Comparison of ENCODE assay signal across 9 cellular contexts in the genomic region with DNA sequence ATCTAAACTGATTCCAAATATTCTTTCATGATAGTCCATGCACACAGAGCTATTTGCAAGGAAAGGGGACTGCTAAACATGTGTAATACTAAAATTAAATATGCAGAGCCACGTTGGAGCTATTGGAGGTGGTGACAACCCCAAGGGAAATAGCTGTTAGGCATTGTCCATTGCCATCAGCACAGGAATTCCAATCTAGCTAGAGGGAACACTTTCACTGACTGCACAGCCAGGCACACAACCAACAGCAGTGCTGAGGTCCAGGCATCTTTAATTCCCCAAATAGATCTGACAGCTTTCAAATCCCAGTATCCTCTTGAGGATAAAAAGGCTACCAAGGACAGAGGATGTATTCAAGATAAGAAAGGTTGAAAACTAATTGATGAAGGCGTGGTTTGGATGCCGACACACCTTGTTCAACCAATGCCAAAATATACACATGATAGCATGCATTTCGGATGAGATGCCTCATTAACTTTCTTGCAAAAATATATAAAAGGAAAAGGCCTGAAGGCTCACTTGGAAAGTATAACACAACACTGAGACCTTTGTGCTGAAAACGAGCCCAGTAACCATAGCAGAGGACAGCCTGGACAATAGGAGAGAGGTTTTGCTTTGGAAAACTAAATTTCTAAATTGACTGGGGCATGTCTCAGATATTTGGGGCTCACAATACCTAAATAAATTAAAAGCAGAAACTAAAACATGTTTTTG. TPM values are rescaled to one million over a fixed set of nuclear protein-coding genes. Genes with fewer than 3 reads are reported as not detected.
A peak's percentile ranks its signal among the peaks of the same experiment; 100 is the strongest.
DNase-seq lines count a peak whose midpoint lies in the region; ATAC-seq, FAIRE-seq and TF ChIP-seq lines count a peak whose summit lies in the region.
"Not testable (repeated sequence)": the region's sequence is repeated elsewhere in the genome, so short reads cannot be mapped to it uniquely, and the experiment has no call there.
"Had no signal": no experiment of that assay in that cellular context is flagged by ENCODE, and none has a peak within 500 bp of the region (broad histone marks: within the 10 kb centered on the region; RNA-seq: fewer than 3 reads in every experiment).

No MANE protein-coding gene starts in this region.

- dilution Hi-C loops in keratinocyte (cut with MboI; ENCODE audit: extremely low pct_ligation_motif_present, low sequenced_read_pairs): not testable (repeated sequence)

- not testable (repeated sequence) for H3K9me3 ChIP-seq in keratinocyte (ENCODE audit: control insufficient read depth, low read depth, low read length); thyroid gland

- TF ChIP-seq CTCF in keratinocyte (optimal IDR thresholded peaks at IDR 0.05 in 1 of 3, IDR thresholded peaks at IDR 0.05 in 1 of 3, conservative IDR thresholded peaks at IDR 0.05 in 1 of 3; ENCODE audit: extremely low read depth in 1 of 3, insufficient read depth in 2 of 3, low read length in 3 of 3); thyroid gland (IDR thresholded peaks at IDR 0.05): not testable (repeated sequence)

- not testable (repeated sequence) for H3K27me3 ChIP-seq in keratinocyte (ENCODE audit: control insufficient read depth, extremely low read depth, insufficient read depth, low read length); thyroid gland

- not testable (repeated sequence) for H2AFZ ChIP-seq in keratinocyte (ENCODE audit: control insufficient read depth, low read length)

- not testable (repeated sequence) for H3K4me3 ChIP-seq in keratinocyte (ENCODE audit: control insufficient read depth in 2 of 3, extremely low read depth in 1 of 3, insufficient read depth in 2 of 3, low read depth in 1 of 3, low read length in 3 of 3); thyroid gland (replicated peaks in 1 of 3)

- in situ Hi-C loops in Caki2 (cut with HindIII; ENCODE audit: low pct_unique_long_range_greater_than_20kb, low sequenced_read_pairs): loop anchor here (10.0 kb wide), 1 partner anchor 53 kb away; the partner anchor contains the start of gene AKR1C2
- in situ Hi-C loops in SK-MEL-5 (cut with HindIII; ENCODE audit: low pct_unique_long_range_greater_than_20kb, low sequenced_read_pairs): not testable (repeated sequence)

- H3K4me1 ChIP-seq in keratinocyte (ENCODE audit: control insufficient read depth, extremely low read depth, insufficient read depth, low read length): peaks cover 13% of the 10 kb centered on the region
- H3K4me1 ChIP-seq in thyroid gland: peaks cover 32 to 45% of the 10 kb centered on the region in 2 donors

- H3K79me2 ChIP-seq in keratinocyte (ENCODE audit: control insufficient read depth, insufficient read depth, low read length): not testable (repeated sequence)

- not testable (repeated sequence) for H3K4me2 ChIP-seq in keratinocyte (ENCODE audit: control insufficient read depth, extremely low read depth, insufficient read depth, low read depth, low read length)

- H3K36me3 ChIP-seq in keratinocyte (ENCODE audit: control insufficient read depth in 2 of 2, extremely low read depth in 1 of 2, insufficient read depth in 2 of 2, low read length in 2 of 2); thyroid gland: not testable (repeated sequence)

- DNase-seq in Caki2 (ENCODE audit: low read depth) (peak; percentile 91), SK-MEL-5 (ENCODE audit: low read depth, low spot score) (peak; percentile 21), medulla oblongata (ENCODE audit: extremely low spot score) (peak; percentile 30)
- DNase-seq in Right ventricle myocardium superior; keratinocyte (ENCODE audit: low read depth, low spot score); thyroid gland: not testable (repeated sequence)

- H4K20me1 ChIP-seq in keratinocyte (ENCODE audit: control insufficient read depth, extremely low read depth, insufficient read depth, low read length): not testable (repeated sequence)

- not testable (repeated sequence) for H3K27ac ChIP-seq in keratinocyte (ENCODE audit: control insufficient read depth, insufficient read depth, low read length)
- peak overlapping the region; percentile 25 to 34 (median 33) for H3K27ac ChIP-seq in thyroid gland

- 33 to 53% methylated on average over 3 to 5 of the region's 5 CpGs for WGBS in thyroid gland, 2 donors

- H3K9ac ChIP-seq in keratinocyte (ENCODE audit: control insufficient read depth, extremely low read depth, insufficient read depth, low read length): not testable (repeated sequence)

- peak in 1 of 2 donors; percentile 25 for TF ChIP-seq POLR2A in thyroid gland (IDR thresholded peaks at IDR 0.05)

- ATAC-seq in Right ventricle myocardium superior (ENCODE audit: poor library complexity): peak; percentile 10

- FAIRE-seq in keratinocyte (lab: Jason Lieb, UNC): peak; percentile 67

- intact Hi-C loops in Right ventricle myocardium superior (cut with DNase I); thyroid gland (cut with DNase I): not testable (repeated sequence)

- H3K9me1 ChIP-seq in keratinocyte (ENCODE audit: control insufficient read depth, extremely low read depth, insufficient read depth, low read length): not testable (repeated sequence)

RNA-seq across cellular contexts. Expression of gene AKR1C1, which starts 11.5 kb away (rescaled TPM):
- 6,987 and 7,564 TPM in 2 replicates for total RNA-seq in Caki2 (2014; rRNA removed; shearing (Covaris generic); ENCODE audit: low replicate concordance)
- total RNA-seq in SK-MEL-5 (2014; rRNA removed; shearing (Covaris generic)): 0.24 and 0.27 TPM in 2 replicates
- 0.48 TPM in 1 of 2 replicates, not detected in the other for polyA plus RNA-seq in SK-MEL-5 (2015; cell fraction: cytosol; rRNA removed)
- polyA plus RNA-seq in SK-MEL-5 (2015; cell fraction: nucleus; rRNA removed): 11.2 and 12.5 TPM in 2 replicates
- total RNA-seq in Right ventricle myocardium superior (31.4 TPM), thyroid gland (100 to 1,000 TPM in 3 of 4 donors, 10 to 100 TPM in 1; 73.8 to 132 (median 121) TPM)
- 19.5 to 33.9 TPM (median 28.1 TPM) in 3 replicates for polyA plus RNA-seq in keratinocyte
- 19.3 TPM for polyA plus RNA-seq in keratinocyte (2011; ENCODE audit: low read depth)
- 25.1 and 37.8 TPM in 2 replicates for polyA plus RNA-seq in keratinocyte (2011; cell fraction: cytosol; rRNA removed)
- 30.1 and 33.5 TPM in 2 replicates for polyA plus RNA-seq in keratinocyte (2011; cell fraction: nucleus; rRNA removed)
- polyA plus RNA-seq in keratinocyte (2012; ENCODE audit: low replicate concordance): 9.3 and 37.8 TPM in 2 replicates
- polyA minus RNA-seq in keratinocyte: 8.8 to 26.9 TPM (median 23.3 TPM) in 3 replicates
- 6.9 TPM for polyA minus RNA-seq in keratinocyte (2011; cell fraction: cytosol; rRNA and poly(A)+ RNA removed)
- polyA minus RNA-seq in keratinocyte (2011; cell fraction: nucleus; rRNA and poly(A)+ RNA removed): 14.8 and 37.4 TPM in 2 replicates
- polyA plus RNA-seq: CD8-positive, alpha-beta memory T cell had no signal

RNA-seq across cellular contexts. Expression of gene AKR1C2, which starts 52.0 kb away (rescaled TPM):
- 1,417 and 1,499 TPM in 2 replicates for total RNA-seq in Caki2 (2014; rRNA removed; shearing (Covaris generic); ENCODE audit: low replicate concordance)
- total RNA-seq in SK-MEL-5 (2014; rRNA removed; shearing (Covaris generic)): not detected in 2 replicates
- not detected in 2 replicates for polyA plus RNA-seq in SK-MEL-5 (2015; cell fraction: cytosol; rRNA removed)
- not detected in 2 replicates for polyA plus RNA-seq in SK-MEL-5 (2015; cell fraction: nucleus; rRNA removed)
- total RNA-seq in Right ventricle myocardium superior (25.5 TPM), thyroid gland (10 to 100 TPM; 48.2 to 59.9 (median 53.9) TPM)
- polyA plus RNA-seq in keratinocyte: 24.2 to 173 TPM (median 66.0 TPM) in 3 replicates
- 43.6 TPM for polyA plus RNA-seq in keratinocyte (2011; ENCODE audit: low read depth)
- polyA plus RNA-seq in keratinocyte (2011; cell fraction: cytosol; rRNA removed): 50.5 and 71.2 TPM in 2 replicates
- polyA plus RNA-seq in keratinocyte (2011; cell fraction: nucleus; rRNA removed): 68.6 and 75.6 TPM in 2 replicates
- 21.0 and 101 TPM in 2 replicates for polyA plus RNA-seq in keratinocyte (2012; ENCODE audit: low replicate concordance)
- polyA minus RNA-seq in keratinocyte: 7.8 to 78.1 TPM (median 31.6 TPM) in 3 replicates
- polyA minus RNA-seq in keratinocyte (2011; cell fraction: cytosol; rRNA and poly(A)+ RNA removed): 23.6 TPM
- 9.7 and 21.4 TPM in 2 replicates for polyA minus RNA-seq in keratinocyte (2011; cell fraction: nucleus; rRNA and poly(A)+ RNA removed)
- total RNA-seq: CD8-positive, alpha-beta memory T cell; G401 had no signal
- polyA plus RNA-seq: CD14-positive monocyte; CD8-positive, alpha-beta memory T cell had no signal

Comparison
In these comparisons a context has a peak if more than half of its experiments do, and no peak if none do; other contexts are left out.
1. RNA of gene AKR1C1, which starts 11.5 kb away (total RNA-seq): 6,987 to 7,564 TPM in Caki2; 73.8 to 132 TPM in thyroid gland, 31.4 TPM in Right ventricle myocardium superior (single experiment) and 0.24 to 0.27 TPM in SK-MEL-5; every median in the first group is over 10 times any median in the second.
2. RNA of gene AKR1C2, which starts 52.0 kb away (total RNA-seq): 1,417 to 1,499 TPM in Caki2, 48.2 to 59.9 TPM in thyroid gland and 25.5 TPM in Right ventricle myocardium superior (single experiment); not detected in SK-MEL-5; every median in the first group is over 10 times any median in the second.